ENCODE assay signal across 9 cellular contexts in genomic region chr15:41121951-41122350, GRCh38.
"Had no signal": no experiment of that assay in that cellular context is flagged by ENCODE, and none has a peak within 500 bp of the region (broad histone marks: within the 10 kb centered on the region; RNA-seq: fewer than 3 reads in every experiment).

No MANE protein-coding gene starts in this region.

- H3K4me3 Mint-ChIP-seq: GM23338, H9, HFFc6 had no signal

- H3K27ac ChIP-seq: HL-60 had no signal

- DNase-seq: H9, HCEC 1CT, HFFc6, IMR-90, KBM-7 had no signal

- ATAC-seq: GM23338 had no signal

- H3K4me1 Mint-ChIP-seq: GM23338, H9 had no signal

- H2AFZ ChIP-seq: GM23338 had no signal

- FAIRE-seq: H1, H54 had no signal

- H3K9me3 Mint-ChIP-seq: GM23338, H9, HFFc6 had no signal

- H3K4me2 ChIP-seq: GM23338 had no signal

- H3K27ac Mint-ChIP-seq: GM23338, H9, HFFc6 had no signal

- H3K4me3 ChIP-seq: GM23338 had no signal
